8 cellular contexts compared by ENCODE assay signal in the genomic region with DNA sequence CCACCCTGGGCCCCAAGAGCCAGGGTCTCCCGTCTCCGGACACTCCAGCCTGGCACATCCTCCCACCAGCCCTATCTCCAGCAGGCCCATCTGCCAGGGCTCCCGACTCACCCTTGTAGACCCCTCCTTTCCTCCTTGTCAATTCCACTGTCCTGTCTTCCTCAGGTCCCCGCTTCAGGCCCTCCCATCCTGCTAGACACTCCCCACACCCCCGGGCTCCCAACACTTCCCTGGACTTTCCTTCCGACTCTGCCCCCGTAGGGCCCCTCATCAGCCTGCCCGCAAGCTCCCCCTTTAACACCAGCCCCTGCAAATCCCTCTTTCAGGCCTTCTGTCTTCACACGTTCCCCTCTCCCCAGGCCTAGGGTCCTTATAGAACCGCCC. TPM values are rescaled to one million over a fixed set of nuclear protein-coding genes. Genes with fewer than 3 reads are reported as not detected.
A peak's percentile ranks its signal among the peaks of the same experiment; 100 is the strongest.
DNase-seq lines count a peak whose midpoint lies in the region; ATAC-seq, FAIRE-seq and TF ChIP-seq lines count a peak whose summit lies in the region.
"Had no signal": no experiment of that assay in that cellular context is flagged by ENCODE, and none has a peak within 500 bp of the region (broad histone marks: within the 10 kb centered on the region; RNA-seq: fewer than 3 reads in every experiment).

No MANE protein-coding gene starts in this region.

- TF ChIP-seq CTCF in HCT116 (IDR thresholded peaks at IDR 0.05 in 2 of 3, conservative IDR thresholded peaks at IDR 0.05 in 1 of 3; ENCODE audit: borderline replicate concordance in 1 of 3, insufficient read depth in 1 of 3, low read depth in 2 of 3, low read length in 2 of 3): no peak
- no peak for TF ChIP-seq CTCF in K562 (IDR thresholded peaks at IDR 0.05 in 2 of 3, conservative IDR thresholded peaks at IDR 0.05 in 1 of 3; ENCODE audit: insufficient read depth in 2 of 3, low read depth in 1 of 3, low read length in 3 of 3)
- no peak for TF ChIP-seq CTCF in osteocyte (IDR thresholded peaks at IDR 0.05)
- TF ChIP-seq CTCF in PC-9 (conservative IDR thresholded peaks at IDR 0.05): no peak

- H3K27ac ChIP-seq in HCT116 (ENCODE audit: low read depth, low read length) (no peak overlapping the region), K562 (ENCODE audit: extremely low read depth, low read depth, low read length) (no peak overlapping the region), PC-9 (no peak overlapping the region)

- H3K27me3 ChIP-seq in HCT116 (ENCODE audit: insufficient read depth, low read length): no peaks in the 10 kb centered on the region
- H3K27me3 ChIP-seq in K562 (ENCODE audit: control insufficient read depth in 2 of 2, insufficient read depth in 2 of 2, low read length in 2 of 2): no peaks in the 10 kb centered on the region
- no peaks in the 10 kb centered on the region for H3K27me3 ChIP-seq in PC-9 (ENCODE audit: insufficient read depth, low read depth)

- H3K9me3 ChIP-seq in HCT116 (ENCODE audit: control insufficient read depth in 1 of 2, insufficient read depth in 1 of 2, low read depth in 1 of 2, low read length in 2 of 2): no peaks in the 10 kb centered on the region
- no peaks in the 10 kb centered on the region for H3K9me3 ChIP-seq in K562 (replicated peaks; ENCODE audit: control insufficient read depth, insufficient read depth, low read depth, low read length)
- H3K9me3 ChIP-seq in PC-9 (ENCODE audit: insufficient read depth, low read depth): no peaks in the 10 kb centered on the region

- no peak for ATAC-seq in HCT116
- peak; percentile 29 for ATAC-seq in K562
- no peak for ATAC-seq in GM21367 (IDR thresholded peaks at IDR 0.05; ENCODE audit: unreplicated experiment)

- H3K9me2 ChIP-seq in HCT116 (ENCODE audit: insufficient read depth) (no peaks in the 10 kb centered on the region), PC-9 (ENCODE audit: insufficient read depth) (no peaks in the 10 kb centered on the region)

- H2AFZ ChIP-seq in HCT116 (ENCODE audit: low read depth, low read length, poor library complexity, severe bottlenecking) (no peak overlapping the region), K562 (ENCODE audit: low read depth, low read length) (no peak overlapping the region), PC-9 (no peak overlapping the region)

- no peak for DNase-seq in HCT116 (ENCODE audit: low read depth, low spot score)
- DNase-seq in K562 (ENCODE audit: extremely low read depth in 1 of 4, low spot score in 3 of 4): no peak
- no peak for DNase-seq in osteocyte (ENCODE audit: extremely low spot score, unreplicated experiment)
- DNase-seq in GM19239 (ENCODE audit: insufficient read length, low spot score): no peak
- DNase-seq in PC-9: no peak
- DNase-seq: NCI-H2029 had no signal

- RAD21 ChIA-PET in HCT116 (lab: Charles Lee; ENCODE audit: low non-redundant PET in 1 of 2, low total read pairs in 2 of 2, uncharacterized antibody in 2 of 2, unreplicated experiment in 2 of 2): no interaction called here

- H3K9me1 ChIP-seq in K562 (ENCODE audit: control insufficient read depth, insufficient read depth, low read length): no peaks in the 10 kb centered on the region

- in situ Hi-C loops in K562 (cut with MboI): no loop called here

- H3K4me1 ChIP-seq in HCT116 (ENCODE audit: control insufficient read depth in 1 of 2, insufficient read depth in 2 of 2, low read length in 2 of 2): peaks cover 0 to 15% of the 10 kb centered on the region in 2 experiments; a peak in 2 of 4 replicates
- H3K4me1 ChIP-seq in K562 (replicated peaks in 1 of 2; ENCODE audit: control insufficient read depth in 2 of 2, insufficient read depth in 2 of 2, low read length in 2 of 2): peaks cover 0 to 39% of the 10 kb centered on the region in 2 experiments; a peak in 3 of 5 replicates
- H3K4me1 ChIP-seq in PC-9 (replicated peaks; ENCODE audit: insufficient read depth): no peaks in the 10 kb centered on the region

- intact Hi-C loops in HCT116 (cut with micrococcal nuclease) (no loop called here), K562 (cut with micrococcal nuclease) (no loop called here), PC-9 (cut with micrococcal nuclease; ENCODE audit: unreplicated experiment) (loop anchor here (2.0 kb wide), 1 partner anchor 28 kb away; no protein-coding TSS in a partner anchor)

- no peaks in the 10 kb centered on the region for H3K9me3 Mint-ChIP-seq in osteocyte (ENCODE audit: unreplicated experiment)

- WGBS in K562 (ENCODE audit: insufficient coverage, low coverage, missing lambda C conversion rate): 91% methylated on average over 6 of the region's 10 CpGs

- H3K4me3 Mint-ChIP-seq in osteocyte (ENCODE audit: unreplicated experiment): peak overlapping the region; percentile 83

- H3K4me1 Mint-ChIP-seq in osteocyte (ENCODE audit: unreplicated experiment): peaks cover 13% of the 10 kb centered on the region

- H3K4me2 ChIP-seq in HCT116 (ENCODE audit: low read length): peak overlapping the region; percentile 81
- H3K4me2 ChIP-seq in K562 (ENCODE audit: insufficient read depth, low read length): no peak overlapping the region
- H3K4me2 ChIP-seq in PC-9: no peak overlapping the region

- H3K27me3 Mint-ChIP-seq in osteocyte (ENCODE audit: unreplicated experiment): no peaks in the 10 kb centered on the region

- H3K9ac ChIP-seq in HCT116 (ENCODE audit: low read length) (no peak overlapping the region), K562 (ENCODE audit: insufficient read depth in 1 of 2, low read depth in 2 of 2, low read length in 2 of 2) (no peak overlapping the region)

- CTCF ChIA-PET in HCT116 (lab: Charles Lee) (no interaction called here), K562 (lab: Yijun Ruan, JAX; ENCODE audit: low intra/inter-chr PET ratio) (no interaction called here), PC-9 (lab: Charles Lee) (no interaction called here)

- FAIRE-seq in K562 (lab: Jason Lieb, UNC) (no peak), GM19239 (lab: Jason Lieb, UNC) (no peak)
- FAIRE-seq: colon had no signal

- BruUV-seq in HCT116 (replicated peaks; lab: Mats Ljungman, UMichigan): no TSS peak
- no TSS peak for BruUV-seq in K562 (replicated peaks; lab: Mats Ljungman, UMichigan)
- BruUV-seq in PC-9 (replicated peaks; lab: Mats Ljungman, UMichigan): no TSS peak

- POLR2A ChIA-PET in HCT116 (lab: Charles Lee) (no interaction called here), K562 (lab: Yijun Ruan, JAX) (no interaction called here), PC-9 (lab: Charles Lee; ENCODE audit: unreplicated experiment) (interaction anchor here (0.6 kb wide), 1 partner anchor 175 kb away, joined by 3 read pairs; a partner anchor contains a TSS)

- H3K36me3 ChIP-seq in HCT116 (ENCODE audit: control insufficient read depth in 1 of 2, insufficient read depth in 2 of 2, low read length in 2 of 2) (no peaks in the 10 kb centered on the region), K562 (ENCODE audit: control insufficient read depth, insufficient read depth, low read length) (peaks cover 27% of the 10 kb centered on the region; the same call in 2 of the 3 replicates), PC-9 (ENCODE audit: low read depth) (no peaks in the 10 kb centered on the region)

- H4K20me1 ChIP-seq in HCT116 (ENCODE audit: insufficient read depth): no peaks in the 10 kb centered on the region
- no peaks in the 10 kb centered on the region for H4K20me1 ChIP-seq in K562 (replicated peaks; ENCODE audit: control insufficient read depth, insufficient read depth, low read length)
- H4K20me1 ChIP-seq in PC-9 (ENCODE audit: insufficient read depth): no peaks in the 10 kb centered on the region

- TF ChIP-seq EP300 in K562 (IDR thresholded peaks at IDR 0.05; ENCODE audit: low read length): no peak

- H3K36me3 Mint-ChIP-seq in osteocyte (ENCODE audit: unreplicated experiment): no peaks in the 10 kb centered on the region

- no peak overlapping the region for H3K27ac Mint-ChIP-seq in osteocyte (ENCODE audit: unreplicated experiment)

- no peaks in the 10 kb centered on the region for H3F3A ChIP-seq in PC-9 (ENCODE audit: insufficient read depth, low read depth)

- H3K4me3 ChIP-seq in HCT116 (replicated peaks in 1 of 2; ENCODE audit: low read depth in 1 of 2, low read length in 2 of 2) (peak overlapping the region; percentile 65 to 70), K562 (no peak overlapping the region), PC-9 (no peak overlapping the region)

- TF ChIP-seq RAD21 in HCT116 (IDR thresholded peaks at IDR 0.05; ENCODE audit: low read depth): no peak
- TF ChIP-seq RAD21 in K562 (CRISPR knock-in tag; conservative IDR thresholded peaks at IDR 0.05 in 1 of 2, IDR thresholded peaks at IDR 0.05 in 1 of 2): no peak

- no peaks in the 10 kb centered on the region for H3K79me2 ChIP-seq in HCT116 (ENCODE audit: insufficient read depth, low read length)
- no peaks in the 10 kb centered on the region for H3K79me2 ChIP-seq in K562 (ENCODE audit: control insufficient read depth, insufficient read depth, low read length)
- no peaks in the 10 kb centered on the region for H3K79me2 ChIP-seq in PC-9 (ENCODE audit: low read depth)

- TF ChIP-seq POLR2A in HCT116 (IDR thresholded peaks at IDR 0.05; ENCODE audit: borderline replicate concordance, extremely low read depth, insufficient read depth, insufficient read length) (no peak), K562 (conservative IDR thresholded peaks at IDR 0.05) (no peak)

RNA-seq across cellular contexts. Expression of a gene that starts 1.1 kb away (rescaled TPM):
- total RNA-seq in HCT116 (2021; ENCODE audit: unreplicated experiment) (18.8 TPM), K562 (2014; rRNA removed) (2.0 and 2.4 TPM in 2 replicates), K562 (2014; rRNA removed; fragmentation: Illumina TruSeq; extraction: Trizol) (0.55 and 0.64 TPM in 2 replicates), K562 (2015; rRNA removed; fragmentation: Illumina TruSeq; extraction: Trizol) (0.75 and 1.2 TPM in 2 replicates), K562 (2021) (2.8 and 3.8 TPM in 2 replicates), osteocyte (55.3 and 58.5 TPM in 2 replicates), PC-9 (2021) (12.8 and 17.6 TPM in 2 replicates)
- 21.7 and 26.3 TPM in 2 replicates for polyA plus RNA-seq in HCT116 (2012)
- total RNA-seq in K562 (2011; cell fraction: chromatin; rRNA removed; ENCODE audit: low replicate concordance): 7.1 and 19.3 TPM in 2 replicates
- 10.7 and 13.4 TPM in 2 replicates for total RNA-seq in K562 (2011; cell fraction: nucleolus; rRNA removed)
- total RNA-seq in K562 (2011; cell fraction: nucleoplasm; rRNA removed): 11.1 and 15.0 TPM in 2 replicates
- polyA plus RNA-seq in K562 (2011; rRNA removed) (2.5 and 5.3 TPM in 2 replicates), K562 (2014; fragmentation: Illumina TruSeq; extraction: Trizol) (3.6 and 3.7 TPM in 2 replicates), K562 (2014; fragmentation: Nextera tagmentation; extraction: Ambion mirVana) (under 1 TPM; 0.24 to 0.29 TPM), K562 (2014; rRNA removed) (3.8 and 5.7 TPM in 2 replicates)
- polyA plus RNA-seq in K562 (2011; cell fraction: cytosol; rRNA removed): 2.9 and 4.7 TPM in 2 replicates
- 23.9 and 40.4 TPM in 2 replicates for polyA plus RNA-seq in K562 (2011; cell fraction: nucleus; rRNA removed)
- 2.3 and 14.7 TPM in 2 replicates for polyA plus RNA-seq in K562 (2012)
- 0.63 and 0.72 TPM in 2 replicates for polyA minus RNA-seq in K562 (2011; rRNA and poly(A)+ RNA removed)
- polyA minus RNA-seq in K562 (2011; cell fraction: cytosol; rRNA and poly(A)+ RNA removed): 0.67 and 1.4 TPM in 2 replicates
- 3.9 and 4.9 TPM in 2 replicates for polyA minus RNA-seq in K562 (2011; cell fraction: nucleus; rRNA and poly(A)+ RNA removed)

RNA-seq across cellular contexts. Expression of a gene that starts 7.0 kb away (rescaled TPM):
- total RNA-seq in HCT116 (2021; ENCODE audit: unreplicated experiment) (41.7 TPM), K562 (2014; rRNA removed) (52.5 and 59.7 TPM in 2 replicates), K562 (2014; rRNA removed; fragmentation: Illumina TruSeq; extraction: Trizol) (28.6 and 40.4 TPM in 2 replicates), K562 (2015; rRNA removed; fragmentation: Illumina TruSeq; extraction: Trizol) (27.5 and 29.0 TPM in 2 replicates), K562 (2021) (78.7 and 79.9 TPM in 2 replicates), osteocyte (91.3 and 95.8 TPM in 2 replicates), PC-9 (2021) (36.7 and 43.4 TPM in 2 replicates)
- polyA plus RNA-seq in HCT116 (2012): 54.2 and 54.4 TPM in 2 replicates
- 248 and 538 TPM in 2 replicates for total RNA-seq in K562 (2011; cell fraction: chromatin; rRNA removed; ENCODE audit: low replicate concordance)
- 297 and 325 TPM in 2 replicates for total RNA-seq in K562 (2011; cell fraction: nucleolus; rRNA removed)
- total RNA-seq in K562 (2011; cell fraction: nucleoplasm; rRNA removed): 309 and 310 TPM in 2 replicates
- polyA plus RNA-seq in K562 (2011; rRNA removed) (122 and 125 TPM in 2 replicates), K562 (2014; fragmentation: Illumina TruSeq; extraction: Trizol) (81.8 and 90.8 TPM in 2 replicates), K562 (2014; fragmentation: Nextera tagmentation; extraction: Ambion mirVana) (10 to 100 TPM; 19.4 to 31.0 TPM), K562 (2014; rRNA removed) (106 and 136 TPM in 2 replicates)
- 110 and 158 TPM in 2 replicates for polyA plus RNA-seq in K562 (2011; cell fraction: cytosol; rRNA removed)
- polyA plus RNA-seq in K562 (2011; cell fraction: nucleus; rRNA removed): 536 and 714 TPM in 2 replicates
- 72.7 and 146 TPM in 2 replicates for polyA plus RNA-seq in K562 (2012)
- 50.8 and 83.2 TPM in 2 replicates for polyA minus RNA-seq in K562 (2011; rRNA and poly(A)+ RNA removed)
- 30.2 and 31.0 TPM in 2 replicates for polyA minus RNA-seq in K562 (2011; cell fraction: cytosol; rRNA and poly(A)+ RNA removed)
- 90.1 and 104 TPM in 2 replicates for polyA minus RNA-seq in K562 (2011; cell fraction: nucleus; rRNA and poly(A)+ RNA removed)

RNA-seq across cellular contexts. Expression of a gene that starts 13.9 kb away (rescaled TPM):
- 13.5 TPM for total RNA-seq in HCT116 (2021; ENCODE audit: unreplicated experiment)
- polyA plus RNA-seq in HCT116 (2012): 8.9 and 9.0 TPM in 2 replicates
- 4.7 and 8.2 TPM in 2 replicates for total RNA-seq in K562 (2011; cell fraction: chromatin; rRNA removed; ENCODE audit: low replicate concordance)
- 2.5 and 2.9 TPM in 2 replicates for total RNA-seq in K562 (2011; cell fraction: nucleolus; rRNA removed)
- total RNA-seq in K562 (2011; cell fraction: nucleoplasm; rRNA removed): 4.4 and 7.8 TPM in 2 replicates
- total RNA-seq in K562 (2014; rRNA removed): 0.77 and 1.1 TPM in 2 replicates
- total RNA-seq in K562 (2014; rRNA removed; fragmentation: Illumina TruSeq; extraction: Trizol): 0.22 and 0.29 TPM in 2 replicates
- total RNA-seq in K562 (2015; rRNA removed; fragmentation: Illumina TruSeq; extraction: Trizol): 0.40 and 0.57 TPM in 2 replicates
- 3.1 and 3.6 TPM in 2 replicates for total RNA-seq in K562 (2021)
- 0.54 and 1.3 TPM in 2 replicates for polyA plus RNA-seq in K562 (2011; rRNA removed)
- polyA plus RNA-seq in K562 (2011; cell fraction: cytosol; rRNA removed): 0.74 and 0.97 TPM in 2 replicates
- polyA plus RNA-seq in K562 (2011; cell fraction: nucleus; rRNA removed): 3.4 and 4.4 TPM in 2 replicates
- polyA plus RNA-seq in K562 (2012): 1.9 and 3.0 TPM in 2 replicates
- polyA plus RNA-seq in K562 (2014; fragmentation: Illumina TruSeq; extraction: Trizol): 1.9 and 2.0 TPM in 2 replicates
- under 1 TPM; 0.13 to 0.14 TPM for polyA plus RNA-seq in K562 (2014; fragmentation: Nextera tagmentation; extraction: Ambion mirVana)
- 1.3 and 2.2 TPM in 2 replicates for polyA plus RNA-seq in K562 (2014; rRNA removed)
- polyA minus RNA-seq in K562 (2011; rRNA and poly(A)+ RNA removed): 0.32 and 0.51 TPM in 2 replicates
- 0.48 and 0.64 TPM in 2 replicates for polyA minus RNA-seq in K562 (2011; cell fraction: cytosol; rRNA and poly(A)+ RNA removed)
- 0.67 and 0.78 TPM in 2 replicates for polyA minus RNA-seq in K562 (2011; cell fraction: nucleus; rRNA and poly(A)+ RNA removed)
- 8.5 and 9.6 TPM in 2 replicates for total RNA-seq in osteocyte
- total RNA-seq in PC-9 (2021): 20.6 and 23.9 TPM in 2 replicates

RNA-seq across cellular contexts. Expression of a gene that starts 29.5 kb away (rescaled TPM):
- total RNA-seq in HCT116 (2021; ENCODE audit: unreplicated experiment) (17.1 TPM), K562 (2014; rRNA removed) (15.9 and 20.8 TPM in 2 replicates), K562 (2014; rRNA removed; fragmentation: Illumina TruSeq; extraction: Trizol) (8.4 and 9.5 TPM in 2 replicates), K562 (2015; rRNA removed; fragmentation: Illumina TruSeq; extraction: Trizol) (11.8 and 11.9 TPM in 2 replicates), K562 (2021) (16.9 and 20.3 TPM in 2 replicates), osteocyte (44.7 and 51.8 TPM in 2 replicates), PC-9 (2021) (27.2 and 33.7 TPM in 2 replicates)
- polyA plus RNA-seq in HCT116 (2012): 21.1 and 24.9 TPM in 2 replicates
- total RNA-seq in K562 (2011; cell fraction: chromatin; rRNA removed; ENCODE audit: low replicate concordance): 40.6 and 53.3 TPM in 2 replicates
- total RNA-seq in K562 (2011; cell fraction: nucleolus; rRNA removed): 26.7 and 35.2 TPM in 2 replicates
- total RNA-seq in K562 (2011; cell fraction: nucleoplasm; rRNA removed): 33.7 and 52.6 TPM in 2 replicates
- polyA plus RNA-seq in K562 (2011; rRNA removed) (10.5 and 11.2 TPM in 2 replicates), K562 (2014; fragmentation: Illumina TruSeq; extraction: Trizol) (18.7 and 20.6 TPM in 2 replicates), K562 (2014; fragmentation: Nextera tagmentation; extraction: Ambion mirVana) (1 to 10 TPM; 1.9 to 3.8 TPM), K562 (2014; rRNA removed) (14.8 and 15.1 TPM in 2 replicates)
- 13.1 and 28.0 TPM in 2 replicates for polyA plus RNA-seq in K562 (2011; cell fraction: cytosol; rRNA removed)
- 11.2 and 20.3 TPM in 2 replicates for polyA plus RNA-seq in K562 (2011; cell fraction: nucleus; rRNA removed)
- 18.1 and 29.3 TPM in 2 replicates for polyA plus RNA-seq in K562 (2012)
- 15.7 and 26.0 TPM in 2 replicates for polyA minus RNA-seq in K562 (2011; rRNA and poly(A)+ RNA removed)
- 22.6 and 27.9 TPM in 2 replicates for polyA minus RNA-seq in K562 (2011; cell fraction: cytosol; rRNA and poly(A)+ RNA removed)
- 12.1 and 15.5 TPM in 2 replicates for polyA minus RNA-seq in K562 (2011; cell fraction: nucleus; rRNA and poly(A)+ RNA removed)

RNA-seq across cellular contexts. Expression of a gene that starts 50.8 kb away (rescaled TPM):
- total RNA-seq in HCT116 (2021; ENCODE audit: unreplicated experiment): 21.7 TPM
- 22.3 and 26.1 TPM in 2 replicates for polyA plus RNA-seq in HCT116 (2012)
- 13.7 and 27.7 TPM in 2 replicates for total RNA-seq in K562 (2011; cell fraction: chromatin; rRNA removed; ENCODE audit: low replicate concordance)
- 19.3 and 21.2 TPM in 2 replicates for total RNA-seq in K562 (2011; cell fraction: nucleolus; rRNA removed)
- total RNA-seq in K562 (2011; cell fraction: nucleoplasm; rRNA removed): 16.6 and 19.1 TPM in 2 replicates
- total RNA-seq in K562 (2014; rRNA removed): 44.8 and 49.6 TPM in 2 replicates
- 15.0 and 16.6 TPM in 2 replicates for total RNA-seq in K562 (2014; rRNA removed; fragmentation: Illumina TruSeq; extraction: Trizol)
- 23.6 and 23.8 TPM in 2 replicates for total RNA-seq in K562 (2015; rRNA removed; fragmentation: Illumina TruSeq; extraction: Trizol)
- 29.7 and 30.0 TPM in 2 replicates for total RNA-seq in K562 (2021)
- polyA plus RNA-seq in K562 (2011; rRNA removed): 30.1 and 34.3 TPM in 2 replicates
- polyA plus RNA-seq in K562 (2011; cell fraction: cytosol; rRNA removed): 27.5 and 32.8 TPM in 2 replicates
- 20.6 and 21.4 TPM in 2 replicates for polyA plus RNA-seq in K562 (2011; cell fraction: nucleus; rRNA removed)
- polyA plus RNA-seq in K562 (2012): 25.4 and 35.2 TPM in 2 replicates
- 31.3 and 31.4 TPM in 2 replicates for polyA plus RNA-seq in K562 (2014; fragmentation: Illumina TruSeq; extraction: Trizol)
- 1 to 10 TPM; 3.7 to 4.5 TPM for polyA plus RNA-seq in K562 (2014; fragmentation: Nextera tagmentation; extraction: Ambion mirVana)
- polyA plus RNA-seq in K562 (2014; rRNA removed): 30.4 and 37.4 TPM in 2 replicates
- 21.1 and 27.6 TPM in 2 replicates for polyA minus RNA-seq in K562 (2011; rRNA and poly(A)+ RNA removed)
- 15.4 and 17.1 TPM in 2 replicates for polyA minus RNA-seq in K562 (2011; cell fraction: cytosol; rRNA and poly(A)+ RNA removed)
- 4.6 and 8.4 TPM in 2 replicates for polyA minus RNA-seq in K562 (2011; cell fraction: nucleus; rRNA and poly(A)+ RNA removed)
- total RNA-seq in osteocyte: 23.3 and 23.9 TPM in 2 replicates
- 12.8 and 17.6 TPM in 2 replicates for total RNA-seq in PC-9 (2021)

Comparison
In these comparisons a context has a peak if more than half of its experiments do, and no peak if none do; other contexts are left out.
1. H3K4me3 ChIP-seq: peak in HCT116 (2 of 2); none in K562 (single experiment) and PC-9 (single experiment).